In the genomic region with DNA sequence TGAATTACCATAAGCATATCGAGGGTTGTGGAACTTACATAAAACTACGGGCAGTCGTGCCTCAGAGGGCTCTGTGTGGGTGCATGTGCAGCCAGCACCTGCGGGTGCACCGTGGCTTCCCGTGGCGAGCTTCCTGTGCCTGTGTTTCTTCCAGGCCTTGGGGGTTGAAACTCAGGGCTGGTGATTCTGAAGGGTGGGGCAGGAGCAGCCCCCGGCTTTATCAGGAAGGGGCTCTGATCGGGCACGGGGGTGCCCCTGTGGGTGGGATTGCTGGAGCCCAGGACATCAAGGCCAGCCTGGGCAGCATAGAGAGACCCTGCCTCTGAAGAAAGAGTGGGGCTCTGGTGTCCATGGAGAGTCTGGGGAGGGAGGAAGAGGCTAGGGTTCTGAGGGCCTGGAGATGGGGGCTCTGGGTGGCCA, we compare ENCODE assay signal across 13 cellular contexts. TPM values are rescaled to one million over a fixed set of nuclear protein-coding genes. Genes with fewer than 3 reads are reported as not detected.
DNase-seq lines count a peak whose midpoint lies in the region; ATAC-seq and TF ChIP-seq lines count a peak whose summit lies in the region.
"Had no signal": no experiment of that assay in that cellular context is flagged by ENCODE, and none has a peak within 500 bp of the region (broad histone marks: within the 10 kb centered on the region; RNA-seq: fewer than 3 reads in every experiment).

No MANE protein-coding gene starts in this region.

- H3K4me3 ChIP-seq in prostate gland (no peak overlapping the region), MM.1S (ENCODE audit: low read length) (no peak overlapping the region)

- H3K36me3 ChIP-seq in prostate gland: no peaks in the 10 kb centered on the region
- H3K36me3 ChIP-seq in MM.1S (replicated peaks; ENCODE audit: insufficient read depth, low read length): 0 out of 2 replicates have a peak, but pooled peaks cover 2% of the 10 kb centered on the region

- peak overlapping the region; percentile 14 for H3K27ac Mint-ChIP-seq in CD4-positive, alpha-beta T cell
- H3K27ac Mint-ChIP-seq in T-helper 17 cell: peak overlapping the region; percentile 86
- no peak overlapping the region for H3K27ac Mint-ChIP-seq in activated T-helper 17 cell treated with anti-CD3 and anti-CD28 coated beads, Interleukin-2, amount 50 U/mL, for 72 hours

- WGBS in prostate gland: 66% methylated on average over 10 of the region's 10 CpGs

- H3K79me2 ChIP-seq in MM.1S (ENCODE audit: low read length): no peaks in the 10 kb centered on the region

- H3K9me2 ChIP-seq in MM.1S (replicated peaks; ENCODE audit: insufficient read depth, low read length): no peaks in the 10 kb centered on the region

- no peak for TF ChIP-seq POLR2A in prostate gland (IDR thresholded peaks at IDR 0.05)

- no peak overlapping the region for H3K4me2 ChIP-seq in MM.1S (ENCODE audit: low read depth, low read length)
- H3K4me2 ChIP-seq: KMS-11 had no signal

- intact Hi-C loops in CD4-positive, alpha-beta T cell (cut with DNase I, micrococcal nuclease): no loop called here
- intact Hi-C loops in Right ventricle myocardium superior (cut with DNase I): no loop called here
- intact Hi-C loops in prostate gland (cut with DNase I): no loop called here

- H3K9ac ChIP-seq in MM.1S (ENCODE audit: low read length): no peak overlapping the region
- H3K9ac ChIP-seq: KMS-11 had no signal

- no peaks in the 10 kb centered on the region for H3K9me3 ChIP-seq in CD4-positive, alpha-beta T cell (ENCODE audit: control insufficient read depth, low read length)
- H3K9me3 ChIP-seq in T-helper 17 cell (ENCODE audit: control insufficient read depth, low read length, poor library complexity, severe bottlenecking) (peaks cover 4% of the 10 kb centered on the region), prostate gland (no peaks in the 10 kb centered on the region), MM.1S (replicated peaks; ENCODE audit: insufficient read depth, low read length) (no peaks in the 10 kb centered on the region)
- H3K9me3 ChIP-seq: Caco-2 had no signal

- H3K9me3 Mint-ChIP-seq in CD4-positive, alpha-beta T cell: no peaks in the 10 kb centered on the region
- no peaks in the 10 kb centered on the region for H3K9me3 Mint-ChIP-seq in activated T-helper 17 cell treated with anti-CD3 and anti-CD28 coated beads, Interleukin-2, amount 50 U/mL, for 72 hours

- TF ChIP-seq CTCF in CD4-positive, alpha-beta T cell (IDR thresholded peaks at IDR 0.05): no peak
- TF ChIP-seq CTCF in prostate gland (IDR thresholded peaks at IDR 0.05): no peak
- no peak for TF ChIP-seq CTCF in MM.1S (IDR thresholded peaks at IDR 0.05; ENCODE audit: low read length)

- H2AFZ ChIP-seq in MM.1S (ENCODE audit: low read length): no peak overlapping the region

- H4K20me1 ChIP-seq in MM.1S (ENCODE audit: insufficient read depth, low read length): no peaks in the 10 kb centered on the region

- peak in 2 of 10 experiments; percentile 12 to 35 for DNase-seq in CD4-positive, alpha-beta T cell
- DNase-seq in T-helper 17 cell (no peak), Right ventricle myocardium superior (peak; percentile 33), prostate gland (ENCODE audit: low spot score) (no peak), MM.1S (no peak), HK-2 (ENCODE audit: unreplicated experiment) (no peak), NCI-H748 treated with DMSO at 0.1 percent for 48 hours (lab: John Stamatoyannopoulos, UW) (no peak)
- DNase-seq: effector memory CD4-positive, alpha-beta T cell had no signal

- CTCF ChIA-PET in CD4-positive, alpha-beta T cell (lab: Charles Lee): no interaction called here

- 0 out of 2 replicates have a peak, but pooled peaks cover 5% of the 10 kb centered on the region for H3F3A ChIP-seq in MM.1S (ENCODE audit: insufficient read depth, low read length)

- POLR2A ChIA-PET in CD4-positive, alpha-beta T cell (lab: Charles Lee): no interaction called here

- no peak overlapping the region for H3K27ac ChIP-seq in CD4-positive, alpha-beta T cell (ENCODE audit: low read depth, low read length)
- H3K27ac ChIP-seq in prostate gland (peak overlapping the region; percentile 2 to 21), MM.1S (ENCODE audit: low read length) (no peak overlapping the region)
- H3K27ac ChIP-seq: KMS-11 had no signal

- H3K27me3 ChIP-seq in CD4-positive, alpha-beta T cell (ENCODE audit: control insufficient read depth, insufficient read depth, low read length): no peaks in the 10 kb centered on the region
- no peaks in the 10 kb centered on the region for H3K27me3 ChIP-seq in prostate gland (replicated peaks; ENCODE audit: insufficient read depth)
- H3K27me3 ChIP-seq in MM.1S (replicated peaks; ENCODE audit: insufficient read depth, low read length): no peaks in the 10 kb centered on the region

- peaks cover 33% of the 10 kb centered on the region for H3K4me1 Mint-ChIP-seq in CD4-positive, alpha-beta T cell (ENCODE audit: low read depth)
- H3K4me1 Mint-ChIP-seq in T-helper 17 cell: peaks cover 12% of the 10 kb centered on the region
- H3K4me1 Mint-ChIP-seq in activated T-helper 17 cell treated with anti-CD3 and anti-CD28 coated beads, Interleukin-2, amount 50 U/mL, for 72 hours: peaks cover 5% of the 10 kb centered on the region

- peak; percentile 74 for ATAC-seq in CD4-positive, alpha-beta T cell (ENCODE audit: poor library complexity)
- ATAC-seq in T-helper 17 cell (no peak), Right ventricle myocardium superior (ENCODE audit: poor library complexity) (no peak)
- no peak for ATAC-seq in activated T-helper 17 cell treated with anti-CD3 and anti-CD28 coated beads, Interleukin-2, amount 50 U/mL, for 72 hours (replicated peaks)
- ATAC-seq: activated CD4-positive, CD25-positive, alpha-beta regulatory T cell treated with anti-CD3 and anti-CD28 coated beads, Interleukin-2, amount 50 U/mL, for 24 hours had no signal

- peak overlapping the region; percentile 0 for H3K4me3 Mint-ChIP-seq in CD4-positive, alpha-beta T cell
- H3K4me3 Mint-ChIP-seq in T-helper 17 cell: no peak overlapping the region
- no peak overlapping the region for H3K4me3 Mint-ChIP-seq in activated T-helper 17 cell treated with anti-CD3 and anti-CD28 coated beads, Interleukin-2, amount 50 U/mL, for 72 hours

- H3K36me3 Mint-ChIP-seq in CD4-positive, alpha-beta T cell (ENCODE audit: low read depth): peaks cover 5% of the 10 kb centered on the region
- no peaks in the 10 kb centered on the region for H3K36me3 Mint-ChIP-seq in T-helper 17 cell (ENCODE audit: low read depth)
- H3K36me3 Mint-ChIP-seq in activated T-helper 17 cell treated with anti-CD3 and anti-CD28 coated beads, Interleukin-2, amount 50 U/mL, for 72 hours (ENCODE audit: low read depth): peaks cover 5% of the 10 kb centered on the region

- H3K27me3 Mint-ChIP-seq in CD4-positive, alpha-beta T cell: no peaks in the 10 kb centered on the region
- H3K27me3 Mint-ChIP-seq in T-helper 17 cell: no peaks in the 10 kb centered on the region
- H3K27me3 Mint-ChIP-seq in activated T-helper 17 cell treated with anti-CD3 and anti-CD28 coated beads, Interleukin-2, amount 50 U/mL, for 72 hours: no peaks in the 10 kb centered on the region

- H3K4me1 ChIP-seq in prostate gland (replicated peaks): no peaks in the 10 kb centered on the region
- H3K4me1 ChIP-seq in MM.1S (ENCODE audit: low read length): no peaks in the 10 kb centered on the region
- H3K4me1 ChIP-seq: Caco-2 had no signal

RNA-seq across cellular contexts. Expression of a gene that starts 11.1 kb away (rescaled TPM):
- total RNA-seq in CD4-positive, alpha-beta T cell: not detected
- total RNA-seq in T-helper 17 cell (not detected), Right ventricle myocardium superior (not detected), prostate gland (under 1 TPM in 1 of 2 donors, not detected in 1; 0.34 TPM)
- not detected for total RNA-seq in activated T-helper 17 cell treated with anti-CD3 and anti-CD28 coated beads, Interleukin-2, amount 50 U/mL, for 72 hours
- total RNA-seq: Caco-2, skeletal muscle tissue had no signal

RNA-seq across cellular contexts. Expression of a gene that starts 20.1 kb away (rescaled TPM):
- total RNA-seq in CD4-positive, alpha-beta T cell: not detected
- total RNA-seq in T-helper 17 cell (under 1 TPM in 1 of 2 donors, not detected in 1; 0.07 TPM), Right ventricle myocardium superior (0.13 TPM), prostate gland (under 1 TPM in 1 of 2 donors, not detected in 1; 0.23 TPM)
- total RNA-seq in activated T-helper 17 cell treated with anti-CD3 and anti-CD28 coated beads, Interleukin-2, amount 50 U/mL, for 72 hours: under 1 TPM; 0.09 to 0.64 TPM
- total RNA-seq: Caco-2, skeletal muscle tissue had no signal

Comparison
In these comparisons a context has a peak if more than half of its experiments do, and no peak if none do; other contexts are left out.
1. H3K27ac ChIP-seq: peak in prostate gland (2 of 2); none in CD4-positive, alpha-beta T cell (single experiment) and MM.1S (single experiment).